Comparison of ENCODE assay signal across 2 cellular contexts in genomic region chr11:44065161-44065571, GRCh38.
TF ChIP-seq lines count a peak whose summit lies in the region.

No MANE protein-coding gene starts in this region.

TF ChIP-seq in HCT116, 20 proteins besides CTCF, POLR2A, EP300 and RAD21:
- TF ChIP-seq SP1 (IDR thresholded peaks at IDR 0.05; ENCODE audit: low read depth) = no peak
- TF ChIP-seq EGR1 (IDR thresholded peaks at IDR 0.05; ENCODE audit: low read depth) = no peak
- TF ChIP-seq EZH2phosphoT487 (IDR thresholded peaks at IDR 0.05; ENCODE audit: borderline replicate concordance) = no peak
- no peak for TF ChIP-seq YY1 (IDR thresholded peaks at IDR 0.05; ENCODE audit: extremely low read depth, insufficient replicate concordance, low read depth, low read length)
- no peak for TF ChIP-seq REST (IDR thresholded peaks at IDR 0.05; ENCODE audit: low read depth)
- no peak for TF ChIP-seq ELF1 (IDR thresholded peaks at IDR 0.05; ENCODE audit: borderline replicate concordance, low read depth)
- TF ChIP-seq ATF3 (IDR thresholded peaks at IDR 0.05) = no peak
- no peak for TF ChIP-seq ZFX (IDR thresholded peaks at IDR 0.05)
- no peak for TF ChIP-seq EZH2 (IDR thresholded peaks at IDR 0.05)
- TF ChIP-seq ZBTB33 (IDR thresholded peaks at IDR 0.05; ENCODE audit: extremely low read depth, insufficient replicate concordance, low read length) = no peak
- no peak for TF ChIP-seq JUND (IDR thresholded peaks at IDR 0.05)
- TF ChIP-seq FOSL1 (IDR thresholded peaks at IDR 0.05; ENCODE audit: low read depth) = no peak
- TF ChIP-seq CEBPB (IDR thresholded peaks at IDR 0.05; ENCODE audit: low read depth) = no peak
- TF ChIP-seq SIN3A (IDR thresholded peaks at IDR 0.05; ENCODE audit: low read depth) = no peak

TF ChIP-seq in GM12878, 131 proteins besides CTCF, POLR2A, EP300 and RAD21:
- TF ChIP-seq RB1 (IDR thresholded peaks at IDR 0.05; ENCODE audit: borderline replicate concordance) (no peak), ZBTB11 (CRISPR knock-in tag; IDR thresholded peaks at IDR 0.05) (no peak), RFX5 (IDR thresholded peaks at IDR 0.05; ENCODE audit: low read depth, low read length) (no peak), SREBF1 (IDR thresholded peaks at IDR 0.05; ENCODE audit: low read length) (no peak), CHD1 (IDR thresholded peaks at IDR 0.05; ENCODE audit: low read depth, low read length) (no peak), ATF3 (IDR thresholded peaks at IDR 0.05; ENCODE audit: borderline replicate concordance, extremely low read depth, low read depth, low read length) (no peak)
TF ChIP-seq in GM12878: peak in this region for 0.
